ENCODE assay signal across 8 cellular contexts in genomic region chr14:72894623-72895378, GRCh38. TPM values are rescaled to one million over a fixed set of nuclear protein-coding genes. Genes with fewer than 3 reads are reported as not detected.
A peak's percentile ranks its signal among the peaks of the same experiment; 100 is the strongest.
DNase-seq lines count a peak whose midpoint lies in the region; ATAC-seq and TF ChIP-seq lines count a peak whose summit lies in the region.

No MANE protein-coding gene starts in this region.

- H3K4me2 ChIP-seq in neuronal stem cell (ENCODE audit: insufficient read depth, low read length, poor library complexity, severe bottlenecking): peak overlapping the region; percentile 89

- peak; percentile 6 for DNase-seq in activated naive CD4-positive, alpha-beta T cell treated with anti-CD3 and anti-CD28 coated beads for 36 hours
- no peak for DNase-seq in activated naive CD4-positive, alpha-beta T cell (lab: John Stamatoyannopoulos, UW)
- DNase-seq in activated B cell treated with CpG ODN at 0.5 μM for 24 hours (peak; percentile 20), fibroblast of pulmonary artery (ENCODE audit: low read depth) (no peak), neuronal stem cell (ENCODE audit: low spot score) (peak; percentile 44), NCI-H2107 treated with DMSO at 0.1 percent for 48 hours (lab: John Stamatoyannopoulos, UW; ENCODE audit: unreplicated experiment) (no peak), NCI-H128 (lab: John Stamatoyannopoulos, UW; ENCODE audit: unreplicated experiment) (no peak), KG1 (lab: John Stamatoyannopoulos, UW) (no peak)

- TF ChIP-seq CTCF in activated B cell treated with CpG ODN at 0.5 μM for 24 hours (IDR thresholded peaks at IDR 0.05) (no peak), fibroblast of pulmonary artery (IDR thresholded peaks at IDR 0.05; ENCODE audit: low read length, missing control alignments) (no peak)

- no peak overlapping the region for H3K23ac ChIP-seq in neuronal stem cell (ENCODE audit: low read depth, low read length, poor library complexity)

- H3K79me1 ChIP-seq in neuronal stem cell (ENCODE audit: low read depth, low read length): no peaks in the 10 kb centered on the region

- intact Hi-C loops in activated naive CD4-positive, alpha-beta T cell treated with anti-CD3 and anti-CD28 coated beads for 36 hours (cut with micrococcal nuclease): loop anchor here (1.0 to 10.0 kb wide), 5 partner anchors 10 to 376 kb away; partner anchors contain the start of gene DCAF4
- intact Hi-C loops in activated B cell treated with CpG ODN at 0.5 μM for 24 hours (cut with micrococcal nuclease): loop anchor here (1.0 to 10.0 kb wide), 7 partner anchors 10 to 376 kb away; partner anchors contain the start of gene DCAF4

- H3K4me3 Mint-ChIP-seq in activated naive CD4-positive, alpha-beta T cell treated with anti-CD3 and anti-CD28 coated beads for 36 hours: peak overlapping the region; percentile 87
- H3K4me3 Mint-ChIP-seq in activated B cell treated with CpG ODN at 0.5 μM for 24 hours: peak overlapping the region; percentile 98

- H2AFZ ChIP-seq in neuronal stem cell (ENCODE audit: low read length): peak overlapping the region; percentile 88

- peaks cover 18% of the 10 kb centered on the region for H3K4me1 Mint-ChIP-seq in activated naive CD4-positive, alpha-beta T cell treated with anti-CD3 and anti-CD28 coated beads for 36 hours (ENCODE audit: low read depth)
- H3K4me1 Mint-ChIP-seq in activated B cell treated with CpG ODN at 0.5 μM for 24 hours: peaks cover 32% of the 10 kb centered on the region

- CTCF ChIA-PET in activated naive CD4-positive, alpha-beta T cell treated with anti-CD3 and anti-CD28 coated beads for 36 hours (lab: Charles Lee): interaction anchor here (0.9 to 2.4 kb wide), 4 partner anchors 9 to 378 kb away, joined by 4 to 22 read pairs (median 10); no protein-coding TSS in a partner anchor
- CTCF ChIA-PET in activated B cell treated with CpG ODN at 0.5 μM for 24 hours (lab: Charles Lee): interaction anchor here (0.7 to 4.5 kb wide), 5 partner anchors 10 to 381 kb away, joined by 3 to 27 read pairs (median 6); no protein-coding TSS in a partner anchor

- no CpG with 5 or more reads among the region's 25 CpGs for WGBS in neuronal stem cell (ENCODE audit: extremely low coverage in 2 of 2, insufficient read length in 2 of 2, insufficient replicate concordance in 1 of 2), 2 donors

- peaks cover 21 to 34% of the 10 kb centered on the region in 2 donors for H3K4me1 ChIP-seq in neuronal stem cell (ENCODE audit: control insufficient read depth in 2 of 2, insufficient read depth in 1 of 2, low read depth in 1 of 2, low read length in 2 of 2)

- no peak overlapping the region for H2BK120ac ChIP-seq in neuronal stem cell (ENCODE audit: low read depth, low read length)

- peaks cover 52% of the 10 kb centered on the region for H3K27me3 Mint-ChIP-seq in activated naive CD4-positive, alpha-beta T cell treated with anti-CD3 and anti-CD28 coated beads for 36 hours (ENCODE audit: low read depth)
- peaks cover 3% of the 10 kb centered on the region for H3K27me3 Mint-ChIP-seq in activated B cell treated with CpG ODN at 0.5 μM for 24 hours

- H2AK5ac ChIP-seq in neuronal stem cell (ENCODE audit: low read depth, low read length): no peak overlapping the region

- H4K8ac ChIP-seq in neuronal stem cell (ENCODE audit: low read depth, low read length): no peak overlapping the region

- H3K4ac ChIP-seq in neuronal stem cell (ENCODE audit: low read length): no peak overlapping the region

- H3K9me3 Mint-ChIP-seq in activated naive CD4-positive, alpha-beta T cell treated with anti-CD3 and anti-CD28 coated beads for 36 hours: no peaks in the 10 kb centered on the region
- H3K9me3 Mint-ChIP-seq in activated B cell treated with CpG ODN at 0.5 μM for 24 hours: no peaks in the 10 kb centered on the region

- no peaks in the 10 kb centered on the region for H3K36me3 Mint-ChIP-seq in activated naive CD4-positive, alpha-beta T cell treated with anti-CD3 and anti-CD28 coated beads for 36 hours (ENCODE audit: low read depth)
- H3K36me3 Mint-ChIP-seq in activated B cell treated with CpG ODN at 0.5 μM for 24 hours (ENCODE audit: low read depth): peaks cover 6% of the 10 kb centered on the region

- H3K9ac ChIP-seq in neuronal stem cell (ENCODE audit: low read depth, low read length, poor library complexity): no peak overlapping the region

- H3K4me3 ChIP-seq in fibroblast of pulmonary artery (replicated peaks; ENCODE audit: low read depth, low read length) (peak overlapping the region; percentile 83), neuronal stem cell (ENCODE audit: low read length in 2 of 2) (peak overlapping the region in 1 of 2 donors; percentile 61)

- peaks cover 6 to 80% (median 47%) of the 10 kb centered on the region in 3 experiments for H3K27me3 ChIP-seq in neuronal stem cell (ENCODE audit: control insufficient read depth in 3 of 3, insufficient read depth in 3 of 3, low read depth in 1 of 3, low read length in 3 of 3)

- H3K9me3 ChIP-seq in neuronal stem cell (replicated peaks in 1 of 2; ENCODE audit: control insufficient read depth in 2 of 2, insufficient read depth in 1 of 2, low read depth in 1 of 2, low read length in 2 of 2): no peaks in the 10 kb centered on the region

- POLR2A ChIA-PET in activated B cell treated with CpG ODN at 0.5 μM for 24 hours (lab: Charles Lee): interaction anchor here (1.2 to 2.2 kb wide), 4 partner anchors 32 to 377 kb away, joined by 4 to 18 read pairs (median 6); partner anchors contain the start of genes DCAF4 and RBM25

- H3K14ac ChIP-seq in neuronal stem cell (ENCODE audit: low read length): no peak overlapping the region

- H2BK15ac ChIP-seq in neuronal stem cell (ENCODE audit: low read length): no peak overlapping the region

- no peaks in the 10 kb centered on the region for H3K36me3 ChIP-seq in neuronal stem cell (replicated peaks in 1 of 2; ENCODE audit: control insufficient read depth in 2 of 2, insufficient read depth in 2 of 2, low read length in 2 of 2)

- H3K27ac Mint-ChIP-seq in activated naive CD4-positive, alpha-beta T cell treated with anti-CD3 and anti-CD28 coated beads for 36 hours: no peak overlapping the region
- H3K27ac Mint-ChIP-seq in activated B cell treated with CpG ODN at 0.5 μM for 24 hours: peak overlapping the region; percentile 65

- H4K91ac ChIP-seq in neuronal stem cell (ENCODE audit: low read depth, low read length, poor library complexity): no peak overlapping the region

- H2BK5ac ChIP-seq in neuronal stem cell (ENCODE audit: low read length): no peak overlapping the region

- H2BK12ac ChIP-seq in neuronal stem cell (ENCODE audit: low read length): no peak overlapping the region

- H3K27ac ChIP-seq in neuronal stem cell (replicated peaks; ENCODE audit: low read length): no peak overlapping the region

- H3K18ac ChIP-seq in neuronal stem cell (ENCODE audit: low read length): no peak overlapping the region

- no peak for ATAC-seq in activated B cell treated with CpG ODN at 0.5 μM for 24 hours (ENCODE audit: low read depth)

RNA-seq across cellular contexts. Expression of gene DPF3, which starts 0.9 kb away (rescaled TPM):
- total RNA-seq in activated naive CD4-positive, alpha-beta T cell treated with anti-CD3 and anti-CD28 coated beads for 36 hours: under 1 TPM; 0.29 to 0.47 TPM
- 3.5 and 4.3 TPM in 2 replicates for total RNA-seq in activated B cell treated with CpG ODN at 0.5 μM for 24 hours
- 0.07 TPM for polyA plus RNA-seq in neuronal stem cell (2013, experiment 1 of 2)
- polyA plus RNA-seq in neuronal stem cell (2013, experiment 2 of 2): 0.07 TPM

RNA-seq across cellular contexts. Expression of gene DCAF4, which starts 31.5 kb away (rescaled TPM):
- total RNA-seq in activated naive CD4-positive, alpha-beta T cell treated with anti-CD3 and anti-CD28 coated beads for 36 hours: 10 to 100 TPM; 13.3 to 16.4 TPM
- total RNA-seq in activated B cell treated with CpG ODN at 0.5 μM for 24 hours: 33.9 and 38.7 TPM in 2 replicates
- 9.9 TPM for polyA plus RNA-seq in neuronal stem cell (2013, experiment 1 of 2)
- polyA plus RNA-seq in neuronal stem cell (2013, experiment 2 of 2): 9.8 TPM

Comparison
In these comparisons a context has a peak if more than half of its experiments do, and no peak if none do; other contexts are left out.
1. DNase-seq: peak in activated naive CD4-positive, alpha-beta T cell treated with anti-CD3 and anti-CD28 coated beads for 36 hours (single experiment), activated B cell treated with CpG ODN at 0.5 μM for 24 hours (single experiment) and neuronal stem cell (single experiment); none in activated naive CD4-positive, alpha-beta T cell (0 of 4), fibroblast of pulmonary artery (single experiment), NCI-H2107 treated with DMSO at 0.1 percent for 48 hours (single experiment), NCI-H128 (single experiment) and KG1 (single experiment).